8 cellular contexts compared by ENCODE assay signal in genomic region chr11:65546217-65546958, GRCh38. TPM values are rescaled to one million over a fixed set of nuclear protein-coding genes. Genes with fewer than 3 reads are reported as not detected.
DNase-seq lines count a peak whose midpoint lies in the region; ATAC-seq and FAIRE-seq lines count a peak whose summit lies in the region.

No MANE protein-coding gene starts in this region.

- DNase-seq in GM18507 (ENCODE audit: extremely low spot score, insufficient read length, low read depth) (peak; percentile 95), NCI-H2107 treated with DMSO at 0.1 percent for 48 hours (lab: John Stamatoyannopoulos, UW; ENCODE audit: unreplicated experiment) (peak; percentile 32), mucosa of gallbladder (ENCODE audit: low spot score) (peak; percentile 93), globus pallidus (ENCODE audit: low spot score) (no peak)
- peak; percentile 97 for DNase-seq in activated CD4-positive, alpha-beta T cell treated with anti-CD3 and anti-CD28 coated beads for 1 hour
- peak; percentile 92 to 96 for DNase-seq in stimulated activated CD8-positive, alpha-beta memory T cell treated with anti-CD3 and anti-CD28 coated beads, Interleukin-7, amount 100 ng/mL, for 48 hours (ENCODE audit: extremely low read depth in 1 of 2, low read depth in 1 of 2)

- no peaks in the 10 kb centered on the region for H3K36me3 Mint-ChIP-seq in dendritic cell treated with granulocyte-macrophage colony-stimulating factor and Interleukin-4, amounts not matched to agents 40 ng/mL and 50 ng/mL, for 4 days (ENCODE audit: low read depth)

- peak; percentile 84 for ATAC-seq in HG02885 (IDR thresholded peaks at IDR 0.05; ENCODE audit: poor library complexity, unreplicated experiment)

- H3K9me3 Mint-ChIP-seq in dendritic cell treated with granulocyte-macrophage colony-stimulating factor and Interleukin-4, amounts not matched to agents 40 ng/mL and 50 ng/mL, for 4 days, result no peaks in the 10 kb centered on the region

- H3K4me3 Mint-ChIP-seq in dendritic cell treated with granulocyte-macrophage colony-stimulating factor and Interleukin-4, amounts not matched to agents 40 ng/mL and 50 ng/mL, for 4 days, result peak overlapping the region; percentile 65

- H3K4me1 Mint-ChIP-seq in dendritic cell treated with granulocyte-macrophage colony-stimulating factor and Interleukin-4, amounts not matched to agents 40 ng/mL and 50 ng/mL, for 4 days (ENCODE audit: low read depth), result peaks cover 73% of the 10 kb centered on the region

- peaks cover 23% of the 10 kb centered on the region for H3K27me3 Mint-ChIP-seq in dendritic cell treated with granulocyte-macrophage colony-stimulating factor and Interleukin-4, amounts not matched to agents 40 ng/mL and 50 ng/mL, for 4 days

- intact Hi-C loops in dendritic cell treated with granulocyte-macrophage colony-stimulating factor and Interleukin-4, amounts not matched to agents 40 ng/mL and 50 ng/mL, for 4 days (cut with micrococcal nuclease), result loop anchor here (2.0 kb wide), 1 partner anchor 22 kb away; no protein-coding TSS in a partner anchor

- peak overlapping the region; percentile 38 for H3K27ac Mint-ChIP-seq in dendritic cell treated with granulocyte-macrophage colony-stimulating factor and Interleukin-4, amounts not matched to agents 40 ng/mL and 50 ng/mL, for 4 days

- FAIRE-seq in GM18507 (lab: Jason Lieb, UNC), result peak; percentile 76

RNA-seq across cellular contexts. Expression of gene LTBP3, which starts 11.8 kb away (rescaled TPM):
- total RNA-seq in mucosa of gallbladder, result 257 TPM

RNA-seq across cellular contexts. Expression of gene SCYL1, which starts 21.5 kb away (rescaled TPM):
- total RNA-seq in mucosa of gallbladder, result 90.1 TPM

RNA-seq across cellular contexts. Expression of gene ZNRD2, which starts 23.9 kb away (rescaled TPM):
- 30.0 TPM for total RNA-seq in mucosa of gallbladder

RNA-seq across cellular contexts. Expression of gene FAM89B, which starts 25.9 kb away (rescaled TPM):
- 68.2 TPM for total RNA-seq in mucosa of gallbladder

RNA-seq across cellular contexts. Expression of gene EHBP1L1, which starts 29.5 kb away (rescaled TPM):
- 128 TPM for total RNA-seq in mucosa of gallbladder
